8 cellular contexts compared by ENCODE assay signal in genomic region chr18:24076136-24076597, GRCh38.
DNase-seq lines count a peak whose midpoint lies in the region; ATAC-seq and TF ChIP-seq lines count a peak whose summit lies in the region.
"Not testable (repeated sequence)": the region's sequence is repeated elsewhere in the genome, so short reads cannot be mapped to it uniquely, and the experiment has no call there.

No MANE protein-coding gene starts in this region.

- H2BK15ac ChIP-seq in mesenchymal stem cell (ENCODE audit: low read depth, poor library complexity, severe bottlenecking), result not testable (repeated sequence)

- peak; percentile 99 to 100 for ATAC-seq in CD4-positive, CD25-positive, alpha-beta regulatory T cell (ENCODE audit: low read depth in 2 of 2)
- ATAC-seq in GM21786 (IDR thresholded peaks at IDR 0.05; ENCODE audit: unreplicated experiment), result peak; percentile 89

- not testable (repeated sequence) for H3K79me1 ChIP-seq in mesenchymal stem cell (replicated peaks; ENCODE audit: low read length, poor library complexity, severe bottlenecking)

- H3K23ac ChIP-seq in mesenchymal stem cell (ENCODE audit: low read length in 2 of 2), result not testable (repeated sequence)

- H3K4me3 ChIP-seq in CD4-positive, CD25-positive, alpha-beta regulatory T cell (ENCODE audit: low read depth, low read length); epithelial cell of esophagus (ENCODE audit: low read length); mesenchymal stem cell (ENCODE audit: insufficient read depth in 1 of 2, low read depth in 1 of 2, low read length in 2 of 2): not testable (repeated sequence)

- not testable (repeated sequence) for H3K4me1 ChIP-seq in CD4-positive, CD25-positive, alpha-beta regulatory T cell (ENCODE audit: control insufficient read depth, insufficient read depth, low read length, poor library complexity, severe bottlenecking); mesenchymal stem cell (ENCODE audit: control insufficient read depth, insufficient read depth, low read depth, low read length)

- not testable (repeated sequence) for H3K9me3 Mint-ChIP-seq in CD4-positive, CD25-positive, alpha-beta regulatory T cell

- H3K36me3 Mint-ChIP-seq in CD4-positive, CD25-positive, alpha-beta regulatory T cell, result peaks cover 36% of the 10 kb centered on the region

- H3K14ac ChIP-seq in mesenchymal stem cell (ENCODE audit: low read length in 2 of 2), result not testable (repeated sequence)

- not testable (repeated sequence) for H3K18ac ChIP-seq in mesenchymal stem cell (ENCODE audit: low read depth in 1 of 2, low read length in 2 of 2)

- not testable (repeated sequence) for H3K4ac ChIP-seq in mesenchymal stem cell (ENCODE audit: low read depth in 1 of 2, low read length in 2 of 2)

- not testable (repeated sequence) for H2AFZ ChIP-seq in mesenchymal stem cell (ENCODE audit: low read depth, low read length)

- H4K91ac ChIP-seq in mesenchymal stem cell (ENCODE audit: low read length), result not testable (repeated sequence)

- DNase-seq in CD4-positive, CD25-positive, alpha-beta regulatory T cell, result peak; percentile 29 to 86 (median 31)
- peak; percentile 35 for DNase-seq in NCI-H1105 treated with DMSO at 0.1 percent for 48 hours (lab: John Stamatoyannopoulos, UW)
- peak; percentile 46 for DNase-seq in SKM-1 (lab: John Stamatoyannopoulos, UW; ENCODE audit: unreplicated experiment)
- peak; percentile 51 for DNase-seq in activated T-helper 1 cell treated with Interleukin-2 at 50 U/mL for 16 hours (ENCODE audit: low read depth)
- peak; percentile 93 for DNase-seq in epithelial cell of esophagus (ENCODE audit: low read depth)
- peak; percentile 95 for DNase-seq in mesenchymal stem cell
- peak; percentile 41 for DNase-seq in stimulated activated CD8-positive, alpha-beta memory T cell treated with anti-CD3 and anti-CD28 coated beads, Interleukin-12 subunit alpha, Interleukin-12 subunit beta, amount 100 ng/mL, for 24 hours (ENCODE audit: extremely low read depth)

- H3K9me3 ChIP-seq in CD4-positive, CD25-positive, alpha-beta regulatory T cell (ENCODE audit: control insufficient read depth in 2 of 2, low read length in 2 of 2); mesenchymal stem cell (ENCODE audit: control insufficient read depth, low read length): not testable (repeated sequence)

- H3K4me2 ChIP-seq in mesenchymal stem cell (ENCODE audit: low read length, poor library complexity, severe bottlenecking), result not testable (repeated sequence)

- H2BK5ac ChIP-seq in mesenchymal stem cell (ENCODE audit: low read depth, low read length, poor library complexity, severe bottlenecking), result not testable (repeated sequence)

- H3K4me1 Mint-ChIP-seq in CD4-positive, CD25-positive, alpha-beta regulatory T cell, result peaks cover 18 to 85% (median 56%) of the 10 kb centered on the region in 4 donors

- H3K36me3 ChIP-seq in CD4-positive, CD25-positive, alpha-beta regulatory T cell (ENCODE audit: control insufficient read depth, insufficient read depth, low read length), result peaks cover 66% of the 10 kb centered on the region
- H3K36me3 ChIP-seq in mesenchymal stem cell (ENCODE audit: control insufficient read depth in 1 of 2, insufficient read depth in 2 of 2, low read depth in 1 of 2, low read length in 2 of 2), result peaks cover 0 to 18% of the 10 kb centered on the region in 2 experiments

- not testable (repeated sequence) for H3K27me3 Mint-ChIP-seq in CD4-positive, CD25-positive, alpha-beta regulatory T cell

- peak overlapping the region; percentile 38 for H3K27ac ChIP-seq in CD4-positive, CD25-positive, alpha-beta regulatory T cell (ENCODE audit: insufficient read depth, low read length, poor library complexity, severe bottlenecking)
- not testable (repeated sequence) for H3K27ac ChIP-seq in mesenchymal stem cell (ENCODE audit: low read length, poor library complexity, severe bottlenecking)

- not testable (repeated sequence) for H2AK5ac ChIP-seq in mesenchymal stem cell (ENCODE audit: low read length, severe bottlenecking)

- not testable (repeated sequence) for H2BK12ac ChIP-seq in mesenchymal stem cell (ENCODE audit: low read length in 2 of 2)

- H3K9ac ChIP-seq in mesenchymal stem cell (ENCODE audit: low read length), result peak overlapping the region; percentile 39

- not testable (repeated sequence) for H2BK120ac ChIP-seq in mesenchymal stem cell (ENCODE audit: low read depth, low read length)

- WGBS in mesenchymal stem cell, result 11% methylated on average over 10 of the region's 10 CpGs

- peak overlapping the region; percentile 30 to 93 (median 87) for H3K27ac Mint-ChIP-seq in CD4-positive, CD25-positive, alpha-beta regulatory T cell

- not testable (repeated sequence) for H4K8ac ChIP-seq in mesenchymal stem cell (ENCODE audit: low read length)

- H3K4me3 Mint-ChIP-seq in CD4-positive, CD25-positive, alpha-beta regulatory T cell, result peak overlapping the region; percentile 15 to 77 (median 46)

- TF ChIP-seq CTCF in epithelial cell of esophagus (IDR thresholded peaks at IDR 0.05; ENCODE audit: insufficient read depth, low read depth, low read length, missing control alignments), result peak; percentile 68

- not testable (repeated sequence) for H3K27me3 ChIP-seq in CD4-positive, CD25-positive, alpha-beta regulatory T cell (ENCODE audit: control insufficient read depth, insufficient read depth, low read length); mesenchymal stem cell (ENCODE audit: control insufficient read depth in 1 of 2, insufficient read depth in 1 of 2, low read length in 2 of 2)

Comparison
In these comparisons a context has a peak if more than half of its experiments do, and no peak if none do; other contexts are left out.
1. DNase-seq: peak in every context shown above with its lines; median percentile 95 in mesenchymal stem cell; 93 in epithelial cell of esophagus; 51 in activated T-helper 1 cell treated with Interleukin-2 at 50 U/mL for 16 hours; 46 in SKM-1; 41 in stimulated activated CD8-positive, alpha-beta memory T cell treated with anti-CD3 and anti-CD28 coated beads, Interleukin-12 subunit alpha, Interleukin-12 subunit beta, amount 100 ng/mL, for 24 hours; 35 in NCI-H1105 treated with DMSO at 0.1 percent for 48 hours; 31 in CD4-positive, CD25-positive, alpha-beta regulatory T cell.